13 cellular contexts compared by ENCODE assay signal in the genomic region with DNA sequence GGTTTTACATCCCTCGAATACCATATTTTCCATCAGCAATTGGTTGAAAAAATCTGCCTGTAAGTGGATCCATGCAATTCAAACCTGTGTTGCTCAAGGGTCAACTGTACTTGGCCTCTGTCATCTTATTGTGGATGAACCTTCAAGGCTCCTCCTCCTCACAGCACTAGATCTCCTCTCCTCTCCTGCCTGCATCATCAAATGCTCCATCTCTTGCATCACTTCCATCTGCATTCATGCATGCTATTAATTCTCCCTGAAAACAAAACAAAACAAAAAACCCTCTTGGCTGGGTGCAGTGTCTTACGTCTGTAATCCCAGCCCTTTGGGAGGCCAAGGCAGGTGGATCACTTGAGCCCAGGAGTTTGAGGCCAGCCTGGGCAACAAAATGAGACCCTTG. TPM values are rescaled to one million over a fixed set of nuclear protein-coding genes. Genes with fewer than 3 reads are reported as not detected.
A peak's percentile ranks its signal among the peaks of the same experiment; 100 is the strongest.
DNase-seq lines count a peak whose midpoint lies in the region; ATAC-seq and TF ChIP-seq lines count a peak whose summit lies in the region.
"Had no signal": no experiment of that assay in that cellular context is flagged by ENCODE, and none has a peak within 500 bp of the region (broad histone marks: within the 10 kb centered on the region; RNA-seq: fewer than 3 reads in every experiment).

No MANE protein-coding gene starts in this region.

- intact Hi-C loops in Panc1 (cut with micrococcal nuclease; ENCODE audit: unreplicated experiment) = no loop called here
- intact Hi-C loops in posterior cingulate gyrus (cut with DNase I) = no loop called here

- no peak for ATAC-seq in Panc1
- ATAC-seq: sciatic nerve, T-cell had no signal

- no peaks in the 10 kb centered on the region for H3K9me3 ChIP-seq in Panc1 (ENCODE audit: control insufficient read depth, insufficient read depth, low read depth, low read length)
- no peaks in the 10 kb centered on the region for H3K9me3 ChIP-seq in WERI-Rb-1 (ENCODE audit: severe bottlenecking)

- CTCF ChIA-PET in Panc1 (lab: Charles Lee) = no interaction called here

- H3K27me3 ChIP-seq in Panc1 (ENCODE audit: control insufficient read depth, insufficient read depth, low read length) (no peaks in the 10 kb centered on the region), WERI-Rb-1 (ENCODE audit: insufficient read depth, low read depth, severe bottlenecking) (no peaks in the 10 kb centered on the region)

- DNase-seq in GM12865 (ENCODE audit: low read depth) (peak; percentile 57), Panc1 (ENCODE audit: low read depth, low spot score) (no peak), dermis blood vessel endothelial cell (peak; percentile 27), skeletal muscle cell (ENCODE audit: low read depth) (peak; percentile 87), mucosa of gallbladder (ENCODE audit: low spot score) (no peak), WERI-Rb-1 (no peak), posterior cingulate gyrus (no peak), NCI-H2107 (lab: John Stamatoyannopoulos, UW) (no peak)
- DNase-seq: NCI-H446 treated with DMSO at 0.1 percent for 48 hours, T-cell had no signal

- POLR2A ChIA-PET in Panc1 (lab: Charles Lee) = no interaction called here

- H3K36me3 ChIP-seq in Panc1 (ENCODE audit: control insufficient read depth, insufficient read depth, low read length) (no peaks in the 10 kb centered on the region), WERI-Rb-1 (no peaks in the 10 kb centered on the region)

- H3K27ac ChIP-seq in Panc1 (ENCODE audit: low read length) (peak overlapping the region; percentile 60), WERI-Rb-1 (no peak overlapping the region)

- in situ Hi-C loops in Panc1 (cut with HindIII; ENCODE audit: low pct_unique_long_range_greater_than_20kb, low sequenced_read_pairs) = no loop called here

- no peak for TF ChIP-seq CTCF in GM12865 (IDR thresholded peaks at IDR 0.05; ENCODE audit: insufficient read depth, low read depth, low read length, missing control alignments)
- no peak for TF ChIP-seq CTCF in Panc1 (IDR thresholded peaks at IDR 0.05)
- no peak for TF ChIP-seq CTCF in WERI-Rb-1 (IDR thresholded peaks at IDR 0.05; ENCODE audit: low read depth, low read length)

- H3K4me3 ChIP-seq in GM12865 (ENCODE audit: low read depth, low read length) (peak overlapping the region; percentile 17), Panc1 (ENCODE audit: low read depth in 2 of 2, low read length in 2 of 2) (no peak overlapping the region), skeletal muscle cell (ENCODE audit: low read depth, low read length) (no peak overlapping the region), WERI-Rb-1 (ENCODE audit: low read depth, low read length) (no peak overlapping the region)

- BruUV-seq in Panc1 (replicated peaks; lab: Mats Ljungman, UMichigan) = no TSS peak

- peaks cover 29% of the 10 kb centered on the region for H3K4me1 ChIP-seq in Panc1 (ENCODE audit: control insufficient read depth, insufficient read depth, low read length)

RNA-seq across cellular contexts. Expression of gene BCL2L10, which starts 10.1 kb away (rescaled TPM):
- 0.54 TPM for total RNA-seq in Panc1 (2021; ENCODE audit: unreplicated experiment)
- polyA plus RNA-seq in Panc1 (2012; ENCODE audit: insufficient read length) = 0.23 TPM
- total RNA-seq in dermis blood vessel endothelial cell = 0.51 and 1.7 TPM in 2 replicates
- total RNA-seq in mucosa of gallbladder = 4.7 TPM
- total RNA-seq: cardiac septum, mesenteric fat pad, sciatic nerve had no signal

Comparison
In these comparisons a context has a peak if more than half of its experiments do, and no peak if none do; other contexts are left out.
1. DNase-seq: peak in GM12865 (single experiment), dermis blood vessel endothelial cell (single experiment) and skeletal muscle cell (single experiment); none in Panc1 (single experiment), mucosa of gallbladder (single experiment), WERI-Rb-1 (single experiment), posterior cingulate gyrus (0 of 10) and NCI-H2107 (single experiment).